ENCODE assay signal across 28 cellular contexts in the genomic region with DNA sequence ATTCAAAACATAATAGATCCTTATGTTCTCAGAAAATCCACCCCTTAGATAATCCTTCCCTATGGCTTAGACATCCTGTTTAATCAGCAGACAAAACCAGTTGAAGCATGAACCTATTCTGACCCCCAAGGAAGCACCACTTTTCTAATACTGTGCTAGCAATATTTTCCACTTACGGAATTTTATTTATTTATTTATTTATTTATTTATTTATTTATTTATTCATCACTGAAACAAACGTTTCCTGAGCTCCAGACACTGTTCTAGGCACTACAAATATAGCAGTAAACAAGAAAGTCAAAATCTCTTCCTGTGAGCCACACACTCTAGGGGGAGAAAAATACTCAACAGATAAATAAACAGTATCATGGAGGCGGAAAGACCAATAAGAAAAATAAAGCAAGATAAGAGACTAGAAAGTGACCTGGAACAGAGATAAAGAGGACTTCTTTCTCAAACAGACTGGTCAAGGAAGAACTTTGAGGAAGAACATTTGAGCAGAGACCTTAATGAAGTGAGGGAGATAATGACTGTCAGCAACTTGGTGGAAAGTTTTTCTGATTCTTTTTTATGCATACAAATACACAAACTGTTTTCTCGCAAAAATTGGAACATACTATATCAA.
"Had no signal": no experiment of that assay in that cellular context is flagged by ENCODE, and none has a peak within 500 bp of the region (broad histone marks: within the 10 kb centered on the region; RNA-seq: fewer than 3 reads in every experiment).

No MANE protein-coding gene starts in this region.

- DNase-seq: activated CD4-positive, alpha-beta memory T cell treated with anti-CD3 and anti-CD28 coated beads for 36 hours; activated CD4-positive, alpha-beta T cell treated with anti-CD3 and anti-CD28 coated beads for 36 hours; activated CD4-positive, alpha-beta T cell treated with anti-CD3 and anti-CD28 coated beads, Interleukin-2, amount 10 ng/mL, durations not matched to agents 24 days and 14 days; activated CD4-positive, CD25-positive, alpha-beta regulatory T cell; activated CD4-positive, CD25-positive, alpha-beta regulatory T cell treated with anti-CD3 and anti-CD28 coated beads, Interleukin-2, amount 50 U/mL, for 72 hours; activated CD8-positive, alpha-beta memory T cell treated with anti-CD3 and anti-CD28 coated beads, Interleukin-2, amount 10 ng/mL, durations not matched to agents 7 days and 5 days; activated CD8-positive, alpha-beta memory T cell treated with anti-CD3 and anti-CD28 coated beads, Interleukin-2, amount 50 U/mL, for 4 hours; activated CD8-positive, alpha-beta T cell treated with anti-CD3 and anti-CD28 coated beads, Interleukin-2, amount 10 ng/mL, durations not matched to agents 7 days and 5 days; activated gamma-delta T cell; activated naive CD4-positive, alpha-beta T cell; activated naive CD4-positive, alpha-beta T cell treated with anti-CD3 and anti-CD28 coated beads, Interleukin-2, amount 10 ng/mL, durations not matched to agents 7 days and 5 days; activated naive CD8-positive, alpha-beta T cell treated with anti-CD3 and anti-CD28 coated beads, Interleukin-2, amount 10 ng/mL, durations not matched to agents 7 days and 5 days; activated T-cell treated with anti-CD3 and anti-CD28 coated beads, Interleukin-2, amount 50 U/mL, for 1 hour; activated T-cell treated with anti-CD3 and anti-CD28 coated beads, Interleukin-2, amount 50 U/mL, for 72 hours; dorsolateral prefrontal cortex; effector memory CD4-positive, alpha-beta T cell; endodermal cell; foreskin keratinocyte; gastrocnemius medialis; glutamatergic neuron; heart left ventricle; T-helper 2 cell had no signal

- H3K27ac ChIP-seq: ascending aorta, breast epithelium, cardiac muscle cell, coronary artery, dorsolateral prefrontal cortex, foreskin keratinocyte, gastrocnemius medialis, heart left ventricle had no signal

- ATAC-seq: activated CD4-positive, alpha-beta T cell treated with anti-CD3 and anti-CD28 coated beads for 36 hours; activated CD8-positive, alpha-beta memory T cell treated with anti-CD3 and anti-CD28 coated beads, Interleukin-2, amount 10 ng/mL, durations not matched to agents 7 days and 5 days; activated CD8-positive, alpha-beta T cell treated with anti-CD3 and anti-CD28 coated beads, Interleukin-2, amount 10 ng/mL, durations not matched to agents 7 days and 5 days; activated naive CD4-positive, alpha-beta T cell treated with anti-CD3 and anti-CD28 coated beads, Interleukin-2, amount 50 U/mL, for 72 hours; activated T-cell treated with anti-CD3 and anti-CD28 coated beads, Interleukin-2, amount 50 U/mL, for 72 hours; esophagus mucosa; foreskin keratinocyte; gastrocnemius medialis; heart left ventricle had no signal
